20 cellular contexts compared by ENCODE assay signal in the genomic region with DNA sequence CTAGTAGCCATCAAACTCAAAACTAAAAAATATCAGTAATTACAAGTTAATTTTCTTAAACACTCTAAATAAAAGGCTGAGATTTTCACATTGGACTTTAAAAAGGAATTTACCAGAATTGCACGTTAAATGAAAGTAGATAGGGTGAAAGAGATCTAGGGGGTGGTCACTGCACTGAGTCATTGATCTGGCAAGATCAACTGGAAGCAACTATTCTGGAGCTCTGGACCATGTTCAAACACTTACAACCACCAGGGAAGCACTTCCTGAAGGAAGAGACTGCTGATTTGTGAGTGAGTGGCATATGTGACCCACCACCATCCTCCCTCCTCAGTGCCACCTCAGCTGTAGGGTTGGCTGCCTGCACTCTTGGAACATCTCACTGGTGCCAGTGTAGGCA.
DNase-seq lines count a peak whose midpoint lies in the region; FAIRE-seq and TF ChIP-seq lines count a peak whose summit lies in the region.
"Had no signal": no experiment of that assay in that cellular context is flagged by ENCODE, and none has a peak within 500 bp of the region (broad histone marks: within the 10 kb centered on the region; RNA-seq: fewer than 3 reads in every experiment).

No MANE protein-coding gene starts in this region.

- no peaks in the 10 kb centered on the region for H3K9me1 ChIP-seq in endothelial cell of umbilical vein (replicated peaks; ENCODE audit: control insufficient read depth, extremely low read depth, insufficient read depth, low read length)

- H3K27ac ChIP-seq in endothelial cell of umbilical vein (ENCODE audit: insufficient read depth, low read depth, low read length) (no peak overlapping the region), osteoblast (ENCODE audit: low read depth, low read length) (no peak overlapping the region)
- H3K27ac ChIP-seq: GM23248, SJSA1 had no signal

- H3K9me3 ChIP-seq in MG63 = peaks cover 8% of the 10 kb centered on the region; the same call in 1 of the 2 replicates
- H3K9me3 ChIP-seq in endothelial cell of umbilical vein (replicated peaks; ENCODE audit: control insufficient read depth, insufficient read depth, low read length) = no peaks in the 10 kb centered on the region
- no peaks in the 10 kb centered on the region for H3K9me3 ChIP-seq in osteoblast (ENCODE audit: low read depth, low read length)

- BruUV-seq in endothelial cell of umbilical vein (replicated peaks; lab: Mats Ljungman, UMichigan) = no TSS peak

- DNase-seq in AG08395 (ENCODE audit: low spot score) = peak; percentile 10
- DNase-seq in MG63 = peak; percentile 42
- no peak for DNase-seq in endothelial cell of umbilical vein (ENCODE audit: low read depth, low spot score)
- peak; percentile 53 for DNase-seq in osteoblast (ENCODE audit: insufficient read length, low spot score, missing footprints)
- DNase-seq in GF-D8 (lab: John Stamatoyannopoulos, UW) = no peak
- no peak for DNase-seq in posterior cingulate gyrus
- DNase-seq in GOT3 (lab: John Stamatoyannopoulos, UW) = no peak
- DNase-seq: C1 segment of cervical spinal cord; CD8-positive, alpha-beta T cell; DND-41; GM23248; HCEC 1CT; NCI-H1694 treated with DMSO at 0.1 percent for 48 hours; NCI-H2081 treated with DMSO at 0.1 percent for 48 hours; NCI-H2171 treated with DMSO at 0.1 percent for 48 hours; NCI-H526 had no signal

- peak; percentile 55 for FAIRE-seq in endothelial cell of umbilical vein (lab: Jason Lieb, UNC)
- FAIRE-seq: GM12892, HTR-8/SVneo, RCC 7860 had no signal

- H3K4me3 ChIP-seq in MG63 = no peak overlapping the region
- no peak overlapping the region for H3K4me3 ChIP-seq in endothelial cell of umbilical vein (replicated peaks in 1 of 3; ENCODE audit: insufficient read depth in 1 of 3, low read depth in 1 of 3, low read length in 3 of 3)
- no peak overlapping the region for H3K4me3 ChIP-seq in osteoblast (ENCODE audit: insufficient read depth, low read length)
- H3K4me3 ChIP-seq: GM23248, SJSA1 had no signal

- H3K9ac ChIP-seq in endothelial cell of umbilical vein (replicated peaks; ENCODE audit: extremely low read depth, insufficient read depth, low read length) = no peak overlapping the region
- H3K9ac ChIP-seq: GM23248 had no signal

- dilution Hi-C loops in endothelial cell of umbilical vein (cut with MboI; ENCODE audit: extremely low pct_ligation_motif_present, low sequenced_read_pairs) = no loop called here

- H4K20me1 ChIP-seq in endothelial cell of umbilical vein (replicated peaks; ENCODE audit: control insufficient read depth, extremely low read depth, insufficient read depth, low read length) = no peaks in the 10 kb centered on the region
- H4K20me1 ChIP-seq in osteoblast (ENCODE audit: insufficient read depth, low read length) = no peaks in the 10 kb centered on the region

- H3K4me2 ChIP-seq in endothelial cell of umbilical vein (ENCODE audit: insufficient read depth, low read length) (no peak overlapping the region), osteoblast (ENCODE audit: insufficient read depth, low read length) (no peak overlapping the region)

- intact Hi-C loops in endothelial cell of umbilical vein (cut with micrococcal nuclease) = no loop called here
- intact Hi-C loops in posterior cingulate gyrus (cut with DNase I) = no loop called here

- no peaks in the 10 kb centered on the region for H3K79me2 ChIP-seq in endothelial cell of umbilical vein (ENCODE audit: control insufficient read depth, insufficient read depth, low read length)
- no peaks in the 10 kb centered on the region for H3K79me2 ChIP-seq in osteoblast (ENCODE audit: insufficient read depth, low read length)

- H2AFZ ChIP-seq in endothelial cell of umbilical vein (ENCODE audit: low read depth, low read length) (no peak overlapping the region), osteoblast (ENCODE audit: low read length) (no peak overlapping the region)
- H2AFZ ChIP-seq: GM23248 had no signal

- H3K36me3 ChIP-seq in MG63 (no peaks in the 10 kb centered on the region), endothelial cell of umbilical vein (ENCODE audit: control insufficient read depth in 2 of 2, extremely low read depth in 1 of 2, insufficient read depth in 2 of 2, low read length in 2 of 2) (no peaks in the 10 kb centered on the region), osteoblast (ENCODE audit: insufficient read depth, low read length) (no peaks in the 10 kb centered on the region)
- H3K36me3 ChIP-seq: SJSA1 had no signal

- no peak for TF ChIP-seq POLR2A in endothelial cell of umbilical vein (IDR thresholded peaks at IDR 0.05; ENCODE audit: low read depth, low read length)

- TF ChIP-seq CTCF in endothelial cell of umbilical vein (IDR thresholded peaks at IDR 0.05; ENCODE audit: extremely low read depth in 1 of 2, insufficient read depth in 1 of 2, low read depth in 1 of 2, low read length in 2 of 2) (no peak), osteoblast (IDR thresholded peaks at IDR 0.05; ENCODE audit: extremely low read depth, low read depth, low read length) (no peak)

- no peaks in the 10 kb centered on the region for H3K27me3 ChIP-seq in MG63
- H3K27me3 ChIP-seq in endothelial cell of umbilical vein (ENCODE audit: control insufficient read depth in 2 of 2, insufficient read depth in 2 of 2, low read length in 2 of 2) = no peaks in the 10 kb centered on the region
- no peaks in the 10 kb centered on the region for H3K27me3 ChIP-seq in osteoblast (ENCODE audit: insufficient read depth, low read length)
- H3K27me3 ChIP-seq: SJSA1 had no signal

- POLR2A ChIA-PET in endothelial cell of umbilical vein (lab: Charles Lee) = no interaction called here

- H3K4me1 ChIP-seq in endothelial cell of umbilical vein (ENCODE audit: control insufficient read depth, extremely low read depth, insufficient read depth, low read length) (no peaks in the 10 kb centered on the region), osteoblast (ENCODE audit: insufficient read depth, low read length) (no peaks in the 10 kb centered on the region)
- H3K4me1 ChIP-seq: SJSA1 had no signal

- CTCF ChIA-PET in endothelial cell of umbilical vein (lab: Charles Lee) = interaction anchor here (1.1 kb wide), 1 partner anchor 9 kb away, joined by 3 read pairs; no protein-coding TSS in a partner anchor

TF ChIP-seq in endothelial cell of umbilical vein, 7 proteins besides CTCF, POLR2A, EP300 and RAD21:
- TF ChIP-seq POLR2AphosphoS5 (IDR thresholded peaks at IDR 0.05; ENCODE audit: insufficient read depth, low read depth, low read length) (no peak), JUN (IDR thresholded peaks at IDR 0.05; ENCODE audit: borderline replicate concordance, insufficient read depth, insufficient read length, low read depth) (no peak), EZH2 (IDR thresholded peaks at IDR 0.05; ENCODE audit: borderline replicate concordance, low read depth, low read length, severe bottlenecking) (no peak), MYC (IDR thresholded peaks at IDR 0.05; ENCODE audit: low read depth, low read length) (no peak), FOS (IDR thresholded peaks at IDR 0.05; ENCODE audit: borderline replicate concordance, insufficient read depth, low read length) (no peak), GATA2 (IDR thresholded peaks at IDR 0.05; ENCODE audit: insufficient read depth, insufficient read length, low read depth, low read length) (peak; percentile 27)
- TF ChIP-seq, protein P1, sequence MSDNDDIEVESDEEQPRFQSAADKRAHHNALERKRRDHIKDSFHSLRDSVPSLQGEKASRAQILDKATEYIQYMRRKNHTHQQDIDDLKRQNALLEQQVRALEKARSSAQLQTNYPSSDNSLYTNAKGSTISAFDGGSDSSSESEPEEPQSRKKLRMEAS (IDR thresholded peaks at IDR 0.05; ENCODE audit: insufficient read depth, insufficient read length) = no peak

Comparison
In these comparisons a context has a peak if more than half of its experiments do, and no peak if none do; other contexts are left out.
1. DNase-seq: peak in AG08395 (single experiment), MG63 (single experiment) and osteoblast (single experiment); none in endothelial cell of umbilical vein (single experiment), GF-D8 (single experiment), posterior cingulate gyrus (0 of 10) and GOT3 (single experiment).